8 cellular contexts compared by ENCODE assay signal in genomic region chr2:45649457-45649854, GRCh38. TPM values are rescaled to one million over a fixed set of nuclear protein-coding genes. Genes with fewer than 3 reads are reported as not detected.
DNase-seq lines count a peak whose midpoint lies in the region; ATAC-seq, FAIRE-seq and TF ChIP-seq lines count a peak whose summit lies in the region.

No MANE protein-coding gene starts in this region.

- H3K36me3 ChIP-seq in RWPE2 (ENCODE audit: low read depth) (no peaks in the 10 kb centered on the region), neuron (ENCODE audit: insufficient read depth, low read length) (no peaks in the 10 kb centered on the region)

- H3K9me3 ChIP-seq in RWPE2 (ENCODE audit: severe bottlenecking): no peaks in the 10 kb centered on the region
- peaks cover 1% of the 10 kb centered on the region for H3K9me3 ChIP-seq in neuron (ENCODE audit: low read length)

- H3K4me1 ChIP-seq in RWPE2 (ENCODE audit: insufficient read depth, poor library complexity, severe bottlenecking) (peaks cover 3% of the 10 kb centered on the region), neuron (ENCODE audit: insufficient read depth, low read length) (peaks cover 42% of the 10 kb centered on the region)

- peak overlapping the region; percentile 63 for H3K27ac ChIP-seq in RWPE2 (ENCODE audit: poor library complexity, severe bottlenecking)

- peak; percentile 27 for FAIRE-seq in GM12892 (lab: Jason Lieb, UNC)

- TF ChIP-seq CTCF in RWPE2 (IDR thresholded peaks at IDR 0.05; ENCODE audit: poor library complexity, severe bottlenecking): no peak
- TF ChIP-seq CTCF in epithelial cell of esophagus (IDR thresholded peaks at IDR 0.05; ENCODE audit: insufficient read depth, low read depth, low read length, missing control alignments): no peak
- no peak for TF ChIP-seq CTCF in GM13977 (IDR thresholded peaks at IDR 0.05; ENCODE audit: extremely low read depth, insufficient read depth, missing control alignments)

- DNase-seq in GM12892 (ENCODE audit: insufficient read length) (no peak), RWPE2 (ENCODE audit: low spot score) (no peak), epithelial cell of esophagus (ENCODE audit: low read depth) (peak; percentile 23), GM13977 (ENCODE audit: low spot score) (no peak), SW 1271 (lab: John Stamatoyannopoulos, UW) (no peak), NCI-H526 treated with DMSO at 0.1 percent for 48 hours (lab: John Stamatoyannopoulos, UW) (no peak)

- H3K27me3 ChIP-seq in RWPE2 (ENCODE audit: insufficient read depth, poor library complexity, severe bottlenecking) (no peaks in the 10 kb centered on the region), neuron (ENCODE audit: insufficient read depth, low read length) (no peaks in the 10 kb centered on the region)

- H2AFZ ChIP-seq in neuron (ENCODE audit: low read depth, low read length): peak overlapping the region; percentile 91

- ATAC-seq in RWPE2 (ENCODE audit: low read depth) (no peak), HG03095 (IDR thresholded peaks at IDR 0.05; ENCODE audit: unreplicated experiment) (no peak)

- in situ Hi-C loops in GM13977 (cut with MboI; ENCODE audit: low pct_unique_long_range_greater_than_20kb, low sequenced_read_pairs, unreplicated experiment): loop anchor here (10.0 kb wide), 1 partner anchor 285 kb away; no protein-coding TSS in a partner anchor

- TF ChIP-seq POLR2A in GM12892 (IDR thresholded peaks at IDR 0.05; ENCODE audit: low read depth, low read length): no peak

- H3K4me3 ChIP-seq in RWPE2 (ENCODE audit: severe bottlenecking) (peak overlapping the region; percentile 87), epithelial cell of esophagus (ENCODE audit: low read length) (peak overlapping the region; percentile 80), neuron (ENCODE audit: low read length) (peak overlapping the region; percentile 82)

RNA-seq across cellular contexts. Expression of gene PRKCE, which starts 2.0 kb away (rescaled TPM):
- 5.7 TPM for polyA plus RNA-seq in GM12892 (2012; ENCODE audit: missing spikeins)

RNA-seq across cellular contexts. Expression of gene SRBD1, which starts 38.4 kb away (rescaled TPM):
- polyA plus RNA-seq in GM12892 (2012; ENCODE audit: missing spikeins): 11.9 TPM
